ENCODE assay signal across 16 cellular contexts in genomic region chr9:97545507-97545906, GRCh38.
"Had no signal": no experiment of that assay in that cellular context is flagged by ENCODE, and none has a peak within 500 bp of the region (broad histone marks: within the 10 kb centered on the region; RNA-seq: fewer than 3 reads in every experiment).

No MANE protein-coding gene starts in this region.

- H3K9me3 ChIP-seq: lower lobe of right lung had no signal

- DNase-seq: activated CD4-positive, alpha-beta T cell treated with anti-CD3 and anti-CD28 coated beads, Interleukin-2, amount 50 U/mL, for 48 hours; activated naive CD8-positive, alpha-beta T cell treated with anti-CD3 and anti-CD28 coated beads, Interleukin-2, amount 10 ng/mL, durations not matched to agents 7 days and 5 days; activated T-cell treated with anti-CD3 and anti-CD28 coated beads for 4 hours; amygdala; lower lobe of right lung; natural killer cell; retina; stimulated activated naive CD8-positive, alpha-beta T cell treated with anti-CD3 and anti-CD28 coated beads, Interleukin-15, Interleukin-2, amounts not matched to agents 100 U/mL and 50 U/mL, for 24 hours; SW 1271; T-helper 2 cell; trophoblast cell had no signal

- H3K9me3 Mint-ChIP-seq: activated naive CD8-positive, alpha-beta T cell treated with anti-CD3 and anti-CD28 coated beads, Interleukin-2, amount 10 ng/mL, durations not matched to agents 7 days and 5 days; activated T-helper 1 cell treated with anti-CD3 and anti-CD28 coated beads, Interleukin-12 subunit alpha, Interleukin-12 subunit beta, Interleukin-2, Interleukin-4 antibody, amounts not matched to agents 30 ng/mL and 10 ng/mL and 1 ng/mL, durations not matched to agents 14 hours and 24 hours and 36 hours; natural killer cell had no signal

- H3K4me1 ChIP-seq: lower lobe of right lung had no signal

- H3K36me3 ChIP-seq: lower lobe of right lung had no signal

- H3K36me3 Mint-ChIP-seq: activated naive CD8-positive, alpha-beta T cell treated with anti-CD3 and anti-CD28 coated beads, Interleukin-2, amount 10 ng/mL, durations not matched to agents 7 days and 5 days; natural killer cell had no signal

- ATAC-seq: lower lobe of right lung; natural killer cell; stimulated activated naive CD8-positive, alpha-beta T cell treated with anti-CD3 and anti-CD28 coated beads, Interleukin-15, Interleukin-2, amounts not matched to agents 100 U/mL and 50 U/mL, for 24 hours had no signal

- H3K27me3 ChIP-seq: cardiac muscle cell, dorsolateral prefrontal cortex had no signal

- H3K4me1 Mint-ChIP-seq: activated naive CD8-positive, alpha-beta T cell treated with anti-CD3 and anti-CD28 coated beads, Interleukin-2, amount 10 ng/mL, durations not matched to agents 7 days and 5 days; natural killer cell had no signal

- H3K4me3 ChIP-seq: cardiac muscle cell, dorsolateral prefrontal cortex, lower lobe of right lung, skin epidermis had no signal

- H3K27ac Mint-ChIP-seq: activated naive CD8-positive, alpha-beta T cell treated with anti-CD3 and anti-CD28 coated beads, Interleukin-2, amount 10 ng/mL, durations not matched to agents 7 days and 5 days; activated T-helper 1 cell treated with anti-CD3 and anti-CD28 coated beads, Interleukin-12 subunit alpha, Interleukin-12 subunit beta, Interleukin-2, Interleukin-4 antibody, amounts not matched to agents 30 ng/mL and 10 ng/mL and 1 ng/mL, durations not matched to agents 14 hours and 24 hours and 36 hours; natural killer cell had no signal

- H3K27ac ChIP-seq: cardiac muscle cell, lower lobe of right lung, skin epidermis, VCaP had no signal

- H3K4me3 Mint-ChIP-seq: activated naive CD8-positive, alpha-beta T cell treated with anti-CD3 and anti-CD28 coated beads, Interleukin-2, amount 10 ng/mL, durations not matched to agents 7 days and 5 days; activated T-helper 1 cell treated with anti-CD3 and anti-CD28 coated beads, Interleukin-12 subunit alpha, Interleukin-12 subunit beta, Interleukin-2, Interleukin-4 antibody, amounts not matched to agents 30 ng/mL and 10 ng/mL and 1 ng/mL, durations not matched to agents 14 hours and 24 hours and 36 hours; natural killer cell had no signal
